ENCODE assay signal across 25 cellular contexts in genomic region chr17:61150686-61151299, GRCh38.
DNase-seq lines count a peak whose midpoint lies in the region; ATAC-seq, FAIRE-seq and TF ChIP-seq lines count a peak whose summit lies in the region.
"Had no signal": no experiment of that assay in that cellular context is flagged by ENCODE, and none has a peak within 500 bp of the region (broad histone marks: within the 10 kb centered on the region; RNA-seq: fewer than 3 reads in every experiment).

No MANE protein-coding gene starts in this region.

- no peak for ATAC-seq in SK-N-SH treated with all-trans-retinoic acid at 6 μM for 48 hours
- peak; percentile 41 for ATAC-seq in HG02885 (IDR thresholded peaks at IDR 0.05; ENCODE audit: poor library complexity, unreplicated experiment)
- ATAC-seq: left cardiac atrium, right cardiac atrium had no signal

- H3K36me3 Mint-ChIP-seq in nephron progenitor cell (ENCODE audit: low read depth) = no peaks in the 10 kb centered on the region
- peaks cover 0 to under 1% (median 0%) of the 10 kb centered on the region in 3 donors for H3K36me3 Mint-ChIP-seq in CD8-positive, alpha-beta memory T cell

- H3K27ac Mint-ChIP-seq in nephron progenitor cell = peak overlapping the region; percentile 52
- peak overlapping the region in 1 of 8 donors; percentile 48 for H3K27ac Mint-ChIP-seq in CD8-positive, alpha-beta memory T cell
- H3K27ac Mint-ChIP-seq: activated B cell treated with CpG ODN at 0.5 μM for 24 hours; B cell; dendritic cell treated with granulocyte-macrophage colony-stimulating factor and Interleukin-4, amounts not matched to agents 40 ng/mL and 50 ng/mL, for 4 days; memory B cell; T-helper 2 cell treated with Interferon-gamma antibody and Interleukin-4, amounts not matched to agents 5 μg/mL and 100 μg/mL, for 36 hours had no signal

- 78% methylated on average over 3 of the region's 3 CpGs for WGBS in SK-N-SH (ENCODE audit: low lambda C conversion rate)

- peak overlapping the region in 1 of 2 experiments; percentile 97; a peak in 2 of 4 replicates for H3K27ac ChIP-seq in SK-N-SH (ENCODE audit: low read depth in 2 of 2, low read length in 1 of 2)
- H3K27ac ChIP-seq in CD8-positive, alpha-beta memory T cell (ENCODE audit: low read depth, low read length) = no peak overlapping the region
- H3K27ac ChIP-seq: ovary, Peyer's patch had no signal

- H3K9ac ChIP-seq in SK-N-SH = no peak overlapping the region

- no peak overlapping the region for H2AFZ ChIP-seq in SK-N-SH (ENCODE audit: low read depth)

- POLR2A ChIA-PET in SK-N-SH (lab: Yijun Ruan, JAX) = interaction anchor here (0.6 to 1.9 kb wide), 2 partner anchors 230 to 246 kb away, joined by 3 to 7 read pairs; no protein-coding TSS in a partner anchor
- POLR2A ChIA-PET in CD8-positive, alpha-beta memory T cell (lab: Charles Lee) = no interaction called here

- no peak overlapping the region for H3K4me3 Mint-ChIP-seq in nephron progenitor cell
- H3K4me3 Mint-ChIP-seq in CD8-positive, alpha-beta memory T cell = no peak overlapping the region
- H3K4me3 Mint-ChIP-seq: activated B cell treated with CpG ODN at 0.5 μM for 24 hours; B cell; dendritic cell treated with granulocyte-macrophage colony-stimulating factor and Interleukin-4, amounts not matched to agents 40 ng/mL and 50 ng/mL, for 4 days; memory B cell; T-helper 2 cell treated with Interferon-gamma antibody and Interleukin-4, amounts not matched to agents 5 μg/mL and 100 μg/mL, for 36 hours had no signal

- H3F3A ChIP-seq in SK-N-SH (replicated peaks; ENCODE audit: insufficient read depth) = peaks cover 19% of the 10 kb centered on the region

- no peaks in the 10 kb centered on the region for H3K36me3 ChIP-seq in SK-N-SH (replicated peaks in 1 of 2; ENCODE audit: control insufficient read depth in 1 of 2, insufficient read depth in 2 of 2, low read length in 1 of 2)
- H3K36me3 ChIP-seq in CD8-positive, alpha-beta memory T cell (ENCODE audit: insufficient read depth, low read length) = no peaks in the 10 kb centered on the region
- H3K36me3 ChIP-seq: ovary, Peyer's patch had no signal

- TF ChIP-seq RAD21 in SK-N-SH (IDR thresholded peaks at IDR 0.05; ENCODE audit: low read length) = no peak

- no peaks in the 10 kb centered on the region for H4K20me1 ChIP-seq in SK-N-SH (ENCODE audit: insufficient read depth)

- FAIRE-seq in RCC 7860 (lab: Jason Lieb, UNC) = peak; percentile 49

- H3K4me2 ChIP-seq in SK-N-SH = no peak overlapping the region

- CTCF ChIA-PET in SK-N-SH (lab: Yijun Ruan, JAX) = interaction anchor here (0.8 to 3.3 kb wide), 6 partner anchors 8 to 262 kb away, joined by 3 to 14 read pairs (median 5); partner anchors contain the start of gene TBX2
- CTCF ChIA-PET in CD8-positive, alpha-beta memory T cell (lab: Charles Lee) = no interaction called here

- no peaks in the 10 kb centered on the region for H3K9me3 ChIP-seq in SK-N-SH
- H3K9me3 ChIP-seq in CD8-positive, alpha-beta memory T cell (ENCODE audit: low read length) = no peaks in the 10 kb centered on the region
- H3K9me3 ChIP-seq: ovary, Peyer's patch had no signal

- no peak for TF ChIP-seq CTCF in SK-N-SH (IDR thresholded peaks at IDR 0.05)
- no peak for TF ChIP-seq CTCF in nephron progenitor cell (IDR thresholded peaks at IDR 0.05)
- no peak for TF ChIP-seq CTCF in foreskin fibroblast (IDR thresholded peaks at IDR 0.05; ENCODE audit: low read depth, low read length)

- H3K27me3 Mint-ChIP-seq in nephron progenitor cell (ENCODE audit: low read depth, poor library complexity) = no peaks in the 10 kb centered on the region
- H3K27me3 Mint-ChIP-seq in CD8-positive, alpha-beta memory T cell = no peaks in the 10 kb centered on the region
- H3K27me3 Mint-ChIP-seq: activated B cell treated with CpG ODN at 0.5 μM for 24 hours; B cell; dendritic cell treated with granulocyte-macrophage colony-stimulating factor and Interleukin-4, amounts not matched to agents 40 ng/mL and 50 ng/mL, for 4 days; memory B cell had no signal

- peaks cover 13 to 44% of the 10 kb centered on the region in 2 experiments for H3K4me1 ChIP-seq in SK-N-SH (ENCODE audit: control insufficient read depth in 1 of 2, insufficient read depth in 2 of 2, low read depth in 1 of 2, low read length in 1 of 2)
- H3K4me1 ChIP-seq in CD8-positive, alpha-beta memory T cell (ENCODE audit: insufficient read depth, low read length) = no peaks in the 10 kb centered on the region
- H3K4me1 ChIP-seq: Peyer's patch had no signal

- no peaks in the 10 kb centered on the region for H3K9me2 ChIP-seq in SK-N-SH

- no peaks in the 10 kb centered on the region for H3K79me2 ChIP-seq in SK-N-SH (ENCODE audit: insufficient read depth)

- H3K4me3 ChIP-seq in SK-N-SH (ENCODE audit: low read depth in 2 of 2, low read length in 1 of 2) (no peak overlapping the region), foreskin fibroblast (ENCODE audit: low read depth in 1 of 2, low read length in 2 of 2) (no peak overlapping the region)
- H3K4me3 ChIP-seq in CD8-positive, alpha-beta memory T cell (ENCODE audit: low read length) = no peak overlapping the region
- H3K4me3 ChIP-seq: ovary, Peyer's patch had no signal

- TF ChIP-seq EP300 in SK-N-SH (IDR thresholded peaks at IDR 0.05; ENCODE audit: borderline replicate concordance in 1 of 2, low read depth in 1 of 2, low read length in 1 of 2) = no peak

- H3K9me3 Mint-ChIP-seq in nephron progenitor cell = no peaks in the 10 kb centered on the region
- H3K9me3 Mint-ChIP-seq in CD8-positive, alpha-beta memory T cell = no peaks in the 10 kb centered on the region
- H3K9me3 Mint-ChIP-seq: activated B cell treated with CpG ODN at 0.5 μM for 24 hours; dendritic cell treated with granulocyte-macrophage colony-stimulating factor and Interleukin-4, amounts not matched to agents 40 ng/mL and 50 ng/mL, for 4 days; memory B cell; T-helper 2 cell treated with Interferon-gamma antibody and Interleukin-4, amounts not matched to agents 5 μg/mL and 100 μg/mL, for 36 hours had no signal

- DNase-seq in SK-N-SH = no peak
- peak; percentile 41 for DNase-seq in RCC 7860 (ENCODE audit: low spot score)
- no peak for DNase-seq in nephron progenitor cell
- DNase-seq in CD8-positive, alpha-beta memory T cell = no peak
- DNase-seq in SIG-M5 treated with dmso at 0.1 percent for 504 hours (lab: John Stamatoyannopoulos, UW; ENCODE audit: unreplicated experiment) = no peak
- no peak for DNase-seq in foreskin fibroblast
- DNase-seq: activated B cell treated with CpG ODN at 0.5 μM for 24 hours; activated naive CD4-positive, alpha-beta T cell treated with anti-CD3 and anti-CD28 coated beads, Interleukin-2, amount 50 U/mL, for 16 hours; activated T-cell treated with anti-CD3 and anti-CD28 coated beads, Interleukin-2, amount 50 U/mL, for 1 hour; aorta; COR-L47; left cardiac atrium; NCI-H446; ovary; Peyer's patch; right cardiac atrium; stimulated activated CD4-positive, alpha-beta T cell treated with anti-CD3 and anti-CD28 coated beads, Interleukin-12 subunit alpha, Interleukin-12 subunit beta, amount 100 ng/mL, for 4 hours; stimulated activated CD4-positive, alpha-beta T cell treated with anti-CD3 and anti-CD28 coated beads, Interleukin-4, amount 100 ng/mL, for 4 hours; trophoblast cell had no signal

- no peaks in the 10 kb centered on the region for H3K27me3 ChIP-seq in SK-N-SH (ENCODE audit: insufficient read depth)
- no peaks in the 10 kb centered on the region for H3K27me3 ChIP-seq in CD8-positive, alpha-beta memory T cell (ENCODE audit: insufficient read depth, low read length, poor library complexity, severe bottlenecking)
- H3K27me3 ChIP-seq: ovary, Peyer's patch had no signal

- H3K4me1 Mint-ChIP-seq in nephron progenitor cell = peaks cover 79% of the 10 kb centered on the region
- peaks cover 6 to 14% (median 11%) of the 10 kb centered on the region in 3 donors for H3K4me1 Mint-ChIP-seq in CD8-positive, alpha-beta memory T cell
- H3K4me1 Mint-ChIP-seq: memory B cell had no signal

TF ChIP-seq in SK-N-SH treated with all-trans-retinoic acid at 6 μM for 48 hours, 23 proteins besides CTCF, POLR2A, EP300 and RAD21 (continues in another document):
- TF ChIP-seq ISL1 (CRISPR knock-in tag; IDR thresholded peaks at IDR 0.05) = peak; percentile 39; the same call in 1 of the 2 replicates
- TF ChIP-seq ZFP3 (CRISPR knock-in tag; IDR thresholded peaks at IDR 0.05) = no peak
- no peak for TF ChIP-seq BACH2 (CRISPR knock-in tag; IDR thresholded peaks at IDR 0.05; ENCODE audit: borderline replicate concordance)
- TF ChIP-seq CSDC2 (CRISPR knock-in tag; IDR thresholded peaks at IDR 0.05) = no peak
- TF ChIP-seq ZFP30 (CRISPR knock-in tag; IDR thresholded peaks at IDR 0.05) = no peak
- TF ChIP-seq ZNF70 (CRISPR knock-in tag; IDR thresholded peaks at IDR 0.05) = no peak

TF ChIP-seq in SK-N-SH, 30 proteins besides CTCF, POLR2A, EP300 and RAD21 (continues in another document):
- TF ChIP-seq NRF1 (IDR thresholded peaks at IDR 0.05; ENCODE audit: low read depth, low read length) (no peak), ELF1 (IDR thresholded peaks at IDR 0.05) (no peak), POLR2AphosphoS5 (IDR thresholded peaks at IDR 0.05; ENCODE audit: low read depth, low read length) (no peak), TCF12 (IDR thresholded peaks at IDR 0.05) (no peak), SMC3 (IDR thresholded peaks at IDR 0.05; ENCODE audit: low read depth, low read length) (no peak), SIN3A (IDR thresholded peaks at IDR 0.05; ENCODE audit: borderline replicate concordance, low read depth, low read length) (no peak), GATA2 (CRISPR knock-in tag; IDR thresholded peaks at IDR 0.05) (no peak), EZH2phosphoT487 (IDR thresholded peaks at IDR 0.05; ENCODE audit: borderline replicate concordance, low read depth) (no peak)
